In the genomic region with DNA sequence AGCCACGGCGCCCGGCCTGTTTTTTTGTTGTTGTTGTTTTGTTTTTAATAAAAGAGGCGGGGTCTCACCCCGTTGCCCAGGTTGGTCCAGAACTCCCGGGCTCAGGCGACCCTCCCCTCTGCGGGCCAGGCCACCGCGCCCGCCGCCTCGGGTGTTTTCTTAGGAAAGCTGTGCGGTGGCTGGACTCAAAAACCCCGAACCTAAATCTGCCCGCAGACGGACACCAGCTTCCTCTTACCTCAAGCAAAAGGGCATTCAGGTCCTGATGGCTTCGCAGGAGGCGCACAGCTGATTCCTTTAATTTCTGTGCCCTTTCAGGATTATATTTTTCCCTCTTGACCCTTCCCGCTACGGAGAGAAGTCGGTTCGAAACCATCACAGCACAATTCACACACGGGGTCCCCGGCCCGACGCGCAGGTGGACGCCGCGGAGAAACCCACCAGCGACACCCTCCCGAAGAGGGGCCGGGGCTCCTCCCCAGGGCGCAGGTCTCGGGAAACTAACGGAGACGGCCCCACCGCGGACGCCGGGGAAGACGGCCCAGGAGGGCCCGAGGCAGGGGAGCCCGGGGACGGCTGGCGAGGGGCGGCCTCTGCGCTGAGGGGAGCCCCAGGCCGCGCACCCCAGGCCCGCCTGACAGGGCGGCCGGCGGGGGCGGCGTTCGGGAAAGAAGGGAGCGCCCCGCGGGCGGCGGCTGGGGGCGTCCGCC, we compare ENCODE assay signal across 8 cellular contexts. TPM values are rescaled to one million over a fixed set of nuclear protein-coding genes. Genes with fewer than 3 reads are reported as not detected.
A peak's percentile ranks its signal among the peaks of the same experiment; 100 is the strongest.
DNase-seq lines count a peak whose midpoint lies in the region; ATAC-seq and TF ChIP-seq lines count a peak whose summit lies in the region.

No MANE protein-coding gene starts in this region.

- no peaks in the 10 kb centered on the region for H3K9me3 ChIP-seq in PC-9 (ENCODE audit: insufficient read depth, low read depth)
- H3K9me3 ChIP-seq in ectodermal cell (ENCODE audit: control insufficient read depth, low read length) = no peaks in the 10 kb centered on the region
- peaks cover 3 to 12% of the 10 kb centered on the region in 2 donors for H3K9me3 ChIP-seq in neuronal stem cell (replicated peaks in 1 of 2; ENCODE audit: control insufficient read depth in 2 of 2, insufficient read depth in 1 of 2, low read depth in 1 of 2, low read length in 2 of 2)
- no peaks in the 10 kb centered on the region for H3K9me3 ChIP-seq in thyroid gland

- no peak overlapping the region for H2BK120ac ChIP-seq in neuronal stem cell (ENCODE audit: low read depth, low read length)

- TF ChIP-seq POLR2A in thyroid gland (IDR thresholded peaks at IDR 0.05) = no peak

- no peak overlapping the region for H2BK12ac ChIP-seq in neuronal stem cell (ENCODE audit: low read length)

- peak overlapping the region; percentile 55 for H3K23ac ChIP-seq in neuronal stem cell (ENCODE audit: low read depth, low read length, poor library complexity)

- peak overlapping the region; percentile 75 for H3K4me3 ChIP-seq in PC-9
- peak overlapping the region; percentile 67 for H3K4me3 ChIP-seq in ectodermal cell (ENCODE audit: insufficient read depth, low read depth, low read length)
- peak overlapping the region; percentile 85 to 91 for H3K4me3 ChIP-seq in neuronal stem cell (ENCODE audit: low read length in 2 of 2)
- peak overlapping the region in 1 of 3 donors; percentile 58 for H3K4me3 ChIP-seq in thyroid gland (replicated peaks in 1 of 3)

- peaks cover 4% of the 10 kb centered on the region for H3K27me3 Mint-ChIP-seq in activated naive CD4-positive, alpha-beta T cell treated with anti-CD3 and anti-CD28 coated beads, Interleukin-2, amount 10 ng/mL, durations not matched to agents 7 days and 5 days

- DNase-seq in activated naive CD4-positive, alpha-beta T cell treated with anti-CD3 and anti-CD28 coated beads, Interleukin-2, amount 10 ng/mL, durations not matched to agents 7 days and 5 days = no peak
- no peak for DNase-seq in activated naive CD4-positive, alpha-beta T cell (lab: John Stamatoyannopoulos, UW)
- DNase-seq in PC-9 (peak in 1 of 2 experiments; percentile 28), neuronal stem cell (ENCODE audit: low spot score) (no peak), GOT3 (lab: John Stamatoyannopoulos, UW) (no peak), thyroid gland (no peak)

- peaks cover 3% of the 10 kb centered on the region for H3K79me1 ChIP-seq in neuronal stem cell (ENCODE audit: low read depth, low read length)

- H3K36me3 ChIP-seq in PC-9 (ENCODE audit: low read depth) (no peaks in the 10 kb centered on the region), ectodermal cell (ENCODE audit: control insufficient read depth, insufficient read depth, low read length) (no peaks in the 10 kb centered on the region), neuronal stem cell (replicated peaks in 1 of 2; ENCODE audit: control insufficient read depth in 2 of 2, insufficient read depth in 2 of 2, low read length in 2 of 2) (peaks cover 4 to 43% of the 10 kb centered on the region in 2 donors), thyroid gland (no peaks in the 10 kb centered on the region)

- peak; percentile 27 for ATAC-seq in HG02840 (IDR thresholded peaks at IDR 0.05; ENCODE audit: low FRiP score, unreplicated experiment)

- intact Hi-C loops in PC-9 (cut with micrococcal nuclease; ENCODE audit: unreplicated experiment) = loop anchor here (1.0 kb wide), 1 partner anchor 45 kb away; no protein-coding TSS in a partner anchor
- intact Hi-C loops in thyroid gland (cut with DNase I) = loop anchor here (5.0 kb wide), 1 partner anchor 47 kb away; no protein-coding TSS in a partner anchor

- no peaks in the 10 kb centered on the region for H3K9me3 Mint-ChIP-seq in activated naive CD4-positive, alpha-beta T cell treated with anti-CD3 and anti-CD28 coated beads, Interleukin-2, amount 10 ng/mL, durations not matched to agents 7 days and 5 days

- H3K18ac ChIP-seq in neuronal stem cell (ENCODE audit: low read length) = peak overlapping the region; percentile 64

- H4K91ac ChIP-seq in neuronal stem cell (ENCODE audit: low read depth, low read length, poor library complexity) = no peak overlapping the region

- H4K20me1 ChIP-seq in PC-9 (ENCODE audit: insufficient read depth) = no peaks in the 10 kb centered on the region

- H3K4ac ChIP-seq in neuronal stem cell (ENCODE audit: low read length) = no peak overlapping the region

- BruUV-seq in PC-9 (replicated peaks; lab: Mats Ljungman, UMichigan) = TSS peak; percentile 24

- no peak overlapping the region for H2BK5ac ChIP-seq in neuronal stem cell (ENCODE audit: low read length)

- H2AFZ ChIP-seq in PC-9 = peak overlapping the region; percentile 83
- H2AFZ ChIP-seq in neuronal stem cell (ENCODE audit: low read length) = peak overlapping the region; percentile 99

- peaks cover 18% of the 10 kb centered on the region for H3K4me1 ChIP-seq in PC-9 (replicated peaks; ENCODE audit: insufficient read depth)
- no peaks in the 10 kb centered on the region for H3K4me1 ChIP-seq in ectodermal cell (ENCODE audit: control insufficient read depth, insufficient read depth, low read length)
- H3K4me1 ChIP-seq in neuronal stem cell (ENCODE audit: control insufficient read depth in 2 of 2, insufficient read depth in 1 of 2, low read depth in 1 of 2, low read length in 2 of 2) = no peaks in the 10 kb centered on the region
- peaks cover 23 to 24% of the 10 kb centered on the region in 2 donors for H3K4me1 ChIP-seq in thyroid gland

- POLR2A ChIA-PET in PC-9 (lab: Charles Lee; ENCODE audit: unreplicated experiment) = interaction anchor here (0.7 kb wide), 1 partner anchor 18 kb away, joined by 4 read pairs; no protein-coding TSS in a partner anchor

- WGBS in ectodermal cell, 2 experiments = 7 to 8% methylated on average over 65 of the region's 65 CpGs
- no CpG with 5 or more reads among the region's 65 CpGs for WGBS in neuronal stem cell (ENCODE audit: extremely low coverage in 2 of 2, insufficient read length in 2 of 2, insufficient replicate concordance in 1 of 2), 2 donors
- 7 to 10% methylated on average over 26 to 33 of the region's 65 CpGs for WGBS in thyroid gland, 2 donors

- H3F3A ChIP-seq in PC-9 (ENCODE audit: insufficient read depth, low read depth) = no peaks in the 10 kb centered on the region

- H3K9ac ChIP-seq in neuronal stem cell (ENCODE audit: low read depth, low read length, poor library complexity) = peak overlapping the region; percentile 60

- H3K4me1 Mint-ChIP-seq in activated naive CD4-positive, alpha-beta T cell treated with anti-CD3 and anti-CD28 coated beads, Interleukin-2, amount 10 ng/mL, durations not matched to agents 7 days and 5 days = peaks cover 49% of the 10 kb centered on the region

- peaks cover 39% of the 10 kb centered on the region for H3K79me2 ChIP-seq in PC-9 (ENCODE audit: low read depth)

- H3K4me2 ChIP-seq in PC-9 (peak overlapping the region; percentile 80), neuronal stem cell (ENCODE audit: insufficient read depth, low read length, poor library complexity, severe bottlenecking) (peak overlapping the region; percentile 98)

- H3K27ac ChIP-seq in PC-9 = no peak overlapping the region
- H3K27ac ChIP-seq in ectodermal cell (ENCODE audit: insufficient read depth, low read depth, low read length, poor library complexity, severe bottlenecking) = no peak overlapping the region
- H3K27ac ChIP-seq in neuronal stem cell (replicated peaks; ENCODE audit: low read length) = no peak overlapping the region
- H3K27ac ChIP-seq in thyroid gland = no peak overlapping the region

- TF ChIP-seq CTCF in PC-9 (conservative IDR thresholded peaks at IDR 0.05) (no peak), thyroid gland (IDR thresholded peaks at IDR 0.05) (no peak)

- H3K9me2 ChIP-seq in PC-9 (ENCODE audit: insufficient read depth) = no peaks in the 10 kb centered on the region

- H2AK5ac ChIP-seq in neuronal stem cell (ENCODE audit: low read depth, low read length) = no peak overlapping the region

- peak overlapping the region; percentile 81 for H3K27ac Mint-ChIP-seq in activated naive CD4-positive, alpha-beta T cell treated with anti-CD3 and anti-CD28 coated beads, Interleukin-2, amount 10 ng/mL, durations not matched to agents 7 days and 5 days

- H3K4me3 Mint-ChIP-seq in activated naive CD4-positive, alpha-beta T cell treated with anti-CD3 and anti-CD28 coated beads, Interleukin-2, amount 10 ng/mL, durations not matched to agents 7 days and 5 days = peak overlapping the region; percentile 87

- CTCF ChIA-PET in activated naive CD4-positive, alpha-beta T cell treated with anti-CD3 and anti-CD28 coated beads, Interleukin-2, amount 10 ng/mL, durations not matched to agents 7 days and 5 days (lab: Charles Lee) = interaction anchor here (1.1 to 1.9 kb wide), 4 partner anchors 43 to 116 kb away, joined by 3 to 8 read pairs (median 4); no protein-coding TSS in a partner anchor
- CTCF ChIA-PET in PC-9 (lab: Charles Lee) = interaction anchor here (0.6 to 1.4 kb wide), 2 partner anchors 45 to 49 kb away, joined by 5 to 14 read pairs; no protein-coding TSS in a partner anchor

- peaks cover 11% of the 10 kb centered on the region for H3K36me3 Mint-ChIP-seq in activated naive CD4-positive, alpha-beta T cell treated with anti-CD3 and anti-CD28 coated beads, Interleukin-2, amount 10 ng/mL, durations not matched to agents 7 days and 5 days

- H2BK15ac ChIP-seq in neuronal stem cell (ENCODE audit: low read length) = no peak overlapping the region

- H4K8ac ChIP-seq in neuronal stem cell (ENCODE audit: low read depth, low read length) = no peak overlapping the region

- H3K27me3 ChIP-seq in PC-9 (ENCODE audit: insufficient read depth, low read depth) (no peaks in the 10 kb centered on the region), ectodermal cell (ENCODE audit: control insufficient read depth, insufficient read depth, low read length, poor library complexity, severe bottlenecking) (peaks cover 4% of the 10 kb centered on the region), neuronal stem cell (ENCODE audit: control insufficient read depth in 3 of 3, insufficient read depth in 3 of 3, low read depth in 1 of 3, low read length in 3 of 3) (no peaks in the 10 kb centered on the region), thyroid gland (no peaks in the 10 kb centered on the region)

- no peak overlapping the region for H3K14ac ChIP-seq in neuronal stem cell (ENCODE audit: low read length)

RNA-seq across cellular contexts. Expression of a gene that starts 0.7 kb away (rescaled TPM):
- total RNA-seq in PC-9 (2021) (61.6 and 79.9 TPM in 2 replicates), thyroid gland (10 to 100 TPM in 1 of 4 donors, 1 to 10 TPM in 3; 2.3 to 10.3 (median 3.6) TPM)
- polyA plus RNA-seq in ectodermal cell (2013, experiment 1 of 4) = 57.3 TPM
- polyA plus RNA-seq in ectodermal cell (2013, experiment 2 of 4) = 48.1 TPM
- 39.1 TPM for polyA plus RNA-seq in ectodermal cell (2013, experiment 3 of 4)
- polyA plus RNA-seq in ectodermal cell (2013, experiment 4 of 4) = 46.7 TPM
- polyA plus RNA-seq in neuronal stem cell (2013, experiment 1 of 2) = 18.4 TPM
- 21.0 TPM for polyA plus RNA-seq in neuronal stem cell (2013, experiment 2 of 2)

RNA-seq across cellular contexts. Expression of a gene that starts 12.5 kb away (rescaled TPM):
- total RNA-seq in PC-9 (2021) (34.5 and 48.6 TPM in 2 replicates), thyroid gland (10 to 100 TPM in 2 of 4 donors, 1 to 10 TPM in 2; 7.0 to 10.9 (median 9.5) TPM)
- polyA plus RNA-seq in ectodermal cell (2013, experiment 1 of 4) = 15.3 TPM
- polyA plus RNA-seq in ectodermal cell (2013, experiment 2 of 4) = 13.4 TPM
- 11.3 TPM for polyA plus RNA-seq in ectodermal cell (2013, experiment 3 of 4)
- 13.7 TPM for polyA plus RNA-seq in ectodermal cell (2013, experiment 4 of 4)
- polyA plus RNA-seq in neuronal stem cell (2013, experiment 1 of 2) = 7.0 TPM
- polyA plus RNA-seq in neuronal stem cell (2013, experiment 2 of 2) = 7.0 TPM

RNA-seq across cellular contexts. Expression of a gene that starts 57.6 kb away (rescaled TPM):
- 298 and 347 TPM in 2 replicates for total RNA-seq in PC-9 (2021)
- polyA plus RNA-seq in ectodermal cell (2013, experiment 1 of 4) = 179 TPM
- polyA plus RNA-seq in ectodermal cell (2013, experiment 2 of 4) = 168 TPM
- 132 TPM for polyA plus RNA-seq in ectodermal cell (2013, experiment 3 of 4)
- 139 TPM for polyA plus RNA-seq in ectodermal cell (2013, experiment 4 of 4)
- 136 TPM for polyA plus RNA-seq in neuronal stem cell (2013, experiment 1 of 2)
- polyA plus RNA-seq in neuronal stem cell (2013, experiment 2 of 2) = 136 TPM
- 100 to 1,000 TPM; 144 to 266 (median 201) TPM for total RNA-seq in thyroid gland
